Comparison of ENCODE assay signal across 1 cellular context in the genomic region with DNA sequence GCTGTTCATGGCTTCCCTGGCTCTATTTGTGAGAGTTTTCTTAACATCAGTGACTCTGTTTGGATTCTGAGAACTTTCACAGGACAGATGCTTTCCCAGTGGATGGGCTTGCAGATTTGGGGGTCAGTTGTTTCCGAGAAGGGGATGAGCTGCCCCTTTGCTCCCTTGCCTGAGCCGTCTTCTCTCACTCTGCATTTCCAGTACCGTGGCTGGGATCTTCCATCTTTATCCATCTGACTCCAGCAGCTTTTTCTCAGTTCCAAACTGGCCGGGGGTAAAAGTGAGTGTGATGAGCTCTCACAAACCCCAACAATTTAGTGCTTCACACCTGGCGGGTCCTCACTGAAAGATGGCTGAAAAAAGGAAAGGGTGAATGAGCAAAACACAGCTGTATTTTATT.
TF ChIP-seq lines count a peak whose summit lies in the region.

No MANE protein-coding gene starts in this region.

TF ChIP-seq in GM23338, 12 proteins besides CTCF, POLR2A, EP300 and RAD21 (continued from another document):
- TF ChIP-seq, protein P1, sequence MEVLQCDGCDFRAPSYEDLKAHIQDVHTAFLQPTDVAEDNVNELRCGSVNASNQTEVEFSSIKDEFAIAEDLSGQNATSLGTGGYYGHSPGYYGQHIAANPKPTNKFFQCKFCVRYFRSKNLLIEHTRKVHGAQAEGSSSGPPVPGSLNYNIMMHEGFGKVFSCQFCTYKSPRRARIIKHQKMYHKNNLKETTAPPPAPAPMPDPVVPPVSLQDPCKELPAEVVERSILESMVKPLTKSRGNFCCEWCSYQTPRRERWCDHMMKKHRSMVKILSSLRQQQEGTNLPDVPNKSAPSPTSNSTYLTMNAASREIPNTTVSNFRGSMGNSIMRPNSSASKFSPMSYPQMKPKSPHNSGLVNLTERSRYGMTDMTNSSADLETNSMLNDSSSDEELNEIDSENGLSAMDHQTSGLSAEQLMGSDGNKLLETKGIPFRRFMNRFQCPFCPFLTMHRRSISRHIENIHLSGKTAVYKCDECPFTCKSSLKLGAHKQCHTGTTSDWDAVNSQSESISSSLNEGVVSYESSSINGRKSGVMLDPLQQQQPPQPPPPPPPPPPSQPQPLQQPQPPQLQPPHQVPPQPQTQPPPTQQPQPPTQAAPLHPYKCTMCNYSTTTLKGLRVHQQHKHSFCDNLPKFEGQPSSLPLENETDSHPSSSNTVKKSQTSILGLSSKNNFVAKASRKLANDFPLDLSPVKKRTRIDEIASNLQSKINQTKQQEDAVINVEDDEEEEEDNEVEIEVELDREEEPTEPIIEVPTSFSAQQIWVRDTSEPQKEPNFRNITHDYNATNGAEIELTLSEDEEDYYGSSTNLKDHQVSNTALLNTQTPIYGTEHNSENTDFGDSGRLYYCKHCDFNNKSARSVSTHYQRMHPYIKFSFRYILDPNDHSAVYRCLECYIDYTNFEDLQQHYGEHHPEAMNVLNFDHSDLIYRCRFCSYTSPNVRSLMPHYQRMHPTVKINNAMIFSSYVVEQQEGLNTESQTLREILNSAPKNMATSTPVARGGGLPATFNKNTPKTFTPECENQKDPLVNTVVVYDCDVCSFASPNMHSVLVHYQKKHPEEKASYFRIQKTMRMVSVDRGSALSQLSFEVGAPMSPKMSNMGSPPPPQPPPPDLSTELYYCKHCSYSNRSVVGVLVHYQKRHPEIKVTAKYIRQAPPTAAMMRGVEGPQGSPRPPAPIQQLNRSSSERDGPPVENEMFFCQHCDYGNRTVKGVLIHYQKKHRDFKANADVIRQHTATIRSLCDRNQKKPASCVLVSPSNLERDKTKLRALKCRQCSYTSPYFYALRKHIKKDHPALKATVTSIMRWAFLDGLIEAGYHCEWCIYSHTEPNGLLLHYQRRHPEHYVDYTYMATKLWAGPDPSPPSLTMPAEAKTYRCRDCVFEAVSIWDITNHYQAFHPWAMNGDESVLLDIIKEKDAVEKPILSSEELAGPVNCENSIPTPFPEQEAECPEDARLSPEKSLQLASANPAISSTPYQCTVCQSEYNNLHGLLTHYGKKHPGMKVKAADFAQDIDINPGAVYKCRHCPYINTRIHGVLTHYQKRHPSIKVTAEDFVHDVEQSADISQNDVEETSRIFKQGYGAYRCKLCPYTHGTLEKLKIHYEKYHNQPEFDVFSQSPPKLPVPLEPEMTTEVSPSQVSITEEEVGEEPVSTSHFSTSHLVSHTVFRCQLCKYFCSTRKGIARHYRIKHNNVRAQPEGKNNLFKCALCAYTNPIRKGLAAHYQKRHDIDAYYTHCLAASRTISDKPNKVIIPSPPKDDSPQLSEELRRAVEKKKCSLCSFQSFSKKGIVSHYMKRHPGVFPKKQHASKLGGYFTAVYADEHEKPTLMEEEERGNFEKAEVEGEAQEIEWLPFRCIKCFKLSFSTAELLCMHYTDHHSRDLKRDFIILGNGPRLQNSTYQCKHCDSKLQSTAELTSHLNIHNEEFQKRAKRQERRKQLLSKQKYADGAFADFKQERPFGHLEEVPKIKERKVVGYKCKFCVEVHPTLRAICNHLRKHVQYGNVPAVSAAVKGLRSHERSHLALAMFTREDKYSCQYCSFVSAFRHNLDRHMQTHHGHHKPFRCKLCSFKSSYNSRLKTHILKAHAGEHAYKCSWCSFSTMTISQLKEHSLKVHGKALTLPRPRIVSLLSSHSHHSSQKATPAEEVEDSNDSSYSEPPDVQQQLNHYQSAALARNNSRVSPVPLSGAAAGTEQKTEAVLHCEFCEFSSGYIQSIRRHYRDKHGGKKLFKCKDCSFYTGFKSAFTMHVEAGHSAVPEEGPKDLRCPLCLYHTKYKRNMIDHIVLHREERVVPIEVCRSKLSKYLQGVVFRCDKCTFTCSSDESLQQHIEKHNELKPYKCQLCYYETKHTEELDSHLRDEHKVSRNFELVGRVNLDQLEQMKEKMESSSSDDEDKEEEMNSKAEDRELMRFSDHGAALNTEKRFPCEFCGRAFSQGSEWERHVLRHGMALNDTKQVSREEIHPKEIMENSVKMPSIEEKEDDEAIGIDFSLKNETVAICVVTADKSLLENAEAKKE (CRISPR knock-in tag; IDR thresholded peaks at IDR 0.05) = no peak
- TF ChIP-seq, protein P2, sequence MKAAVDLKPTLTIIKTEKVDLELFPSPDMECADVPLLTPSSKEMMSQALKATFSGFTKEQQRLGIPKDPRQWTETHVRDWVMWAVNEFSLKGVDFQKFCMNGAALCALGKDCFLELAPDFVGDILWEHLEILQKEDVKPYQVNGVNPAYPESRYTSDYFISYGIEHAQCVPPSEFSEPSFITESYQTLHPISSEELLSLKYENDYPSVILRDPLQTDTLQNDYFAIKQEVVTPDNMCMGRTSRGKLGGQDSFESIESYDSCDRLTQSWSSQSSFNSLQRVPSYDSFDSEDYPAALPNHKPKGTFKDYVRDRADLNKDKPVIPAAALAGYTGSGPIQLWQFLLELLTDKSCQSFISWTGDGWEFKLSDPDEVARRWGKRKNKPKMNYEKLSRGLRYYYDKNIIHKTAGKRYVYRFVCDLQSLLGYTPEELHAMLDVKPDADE (IDR thresholded peaks at IDR 0.05) = no peak
- TF ChIP-seq EZH2 (IDR thresholded peaks at IDR 0.05; ENCODE audit: low read depth, unreplicated experiment) (no peak), JUNB (IDR thresholded peaks at IDR 0.05; ENCODE audit: unreplicated experiment) (no peak), EZH2phosphoT487 (IDR thresholded peaks at IDR 0.05; ENCODE audit: unreplicated experiment) (no peak), STAT1 (IDR thresholded peaks at IDR 0.05; ENCODE audit: unreplicated experiment) (no peak), POLR2AphosphoS5 (IDR thresholded peaks at IDR 0.05; ENCODE audit: low read depth) (no peak)
- TF ChIP-seq, protein P3, sequence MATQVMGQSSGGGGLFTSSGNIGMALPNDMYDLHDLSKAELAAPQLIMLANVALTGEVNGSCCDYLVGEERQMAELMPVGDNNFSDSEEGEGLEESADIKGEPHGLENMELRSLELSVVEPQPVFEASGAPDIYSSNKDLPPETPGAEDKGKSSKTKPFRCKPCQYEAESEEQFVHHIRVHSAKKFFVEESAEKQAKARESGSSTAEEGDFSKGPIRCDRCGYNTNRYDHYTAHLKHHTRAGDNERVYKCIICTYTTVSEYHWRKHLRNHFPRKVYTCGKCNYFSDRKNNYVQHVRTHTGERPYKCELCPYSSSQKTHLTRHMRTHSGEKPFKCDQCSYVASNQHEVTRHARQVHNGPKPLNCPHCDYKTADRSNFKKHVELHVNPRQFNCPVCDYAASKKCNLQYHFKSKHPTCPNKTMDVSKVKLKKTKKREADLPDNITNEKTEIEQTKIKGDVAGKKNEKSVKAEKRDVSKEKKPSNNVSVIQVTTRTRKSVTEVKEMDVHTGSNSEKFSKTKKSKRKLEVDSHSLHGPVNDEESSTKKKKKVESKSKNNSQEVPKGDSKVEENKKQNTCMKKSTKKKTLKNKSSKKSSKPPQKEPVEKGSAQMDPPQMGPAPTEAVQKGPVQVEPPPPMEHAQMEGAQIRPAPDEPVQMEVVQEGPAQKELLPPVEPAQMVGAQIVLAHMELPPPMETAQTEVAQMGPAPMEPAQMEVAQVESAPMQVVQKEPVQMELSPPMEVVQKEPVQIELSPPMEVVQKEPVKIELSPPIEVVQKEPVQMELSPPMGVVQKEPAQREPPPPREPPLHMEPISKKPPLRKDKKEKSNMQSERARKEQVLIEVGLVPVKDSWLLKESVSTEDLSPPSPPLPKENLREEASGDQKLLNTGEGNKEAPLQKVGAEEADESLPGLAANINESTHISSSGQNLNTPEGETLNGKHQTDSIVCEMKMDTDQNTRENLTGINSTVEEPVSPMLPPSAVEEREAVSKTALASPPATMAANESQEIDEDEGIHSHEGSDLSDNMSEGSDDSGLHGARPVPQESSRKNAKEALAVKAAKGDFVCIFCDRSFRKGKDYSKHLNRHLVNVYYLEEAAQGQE (IDR thresholded peaks at IDR 0.05; ENCODE audit: unreplicated experiment) = no peak
